Comparison of ENCODE assay signal across 8 cellular contexts in the genomic region with DNA sequence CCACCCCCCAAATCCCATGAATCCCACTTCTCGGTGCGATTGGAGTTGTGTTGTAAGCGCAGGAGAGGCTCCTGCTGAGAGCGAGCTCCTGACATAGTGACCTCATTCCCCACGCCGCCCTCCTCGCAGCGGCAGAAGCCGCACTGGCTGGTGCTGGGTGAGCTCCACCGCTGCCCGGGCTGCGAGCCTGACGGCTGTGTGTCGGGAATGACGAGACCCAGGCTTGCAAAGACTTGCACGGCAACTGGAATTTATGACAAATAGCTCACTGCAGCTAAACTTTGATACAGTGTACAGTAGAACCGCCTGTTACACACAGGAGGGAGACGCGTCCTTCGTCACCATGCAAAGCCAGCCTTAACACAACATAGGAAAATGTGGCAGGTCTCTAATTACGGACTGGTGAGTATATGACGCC.
A peak's percentile ranks its signal among the peaks of the same experiment; 100 is the strongest.
DNase-seq lines count a peak whose midpoint lies in the region; ATAC-seq and TF ChIP-seq lines count a peak whose summit lies in the region.

No MANE protein-coding gene starts in this region.

- H3K27ac Mint-ChIP-seq in glutamatergic neuron (ENCODE audit: unreplicated experiment), result peak overlapping the region; percentile 18
- no peak overlapping the region for H3K27ac Mint-ChIP-seq in naive thymus-derived CD8-positive, alpha-beta T cell
- H3K27ac Mint-ChIP-seq in activated T-helper 2 cell treated with anti-CD3 and anti-CD28 coated beads, Interferon-gamma antibody, Interleukin-2, Interleukin-4, amounts not matched to agents 10 μg/mL and 5 μg/mL and 100 μg/mL, durations not matched to agents 14 hours and 24 hours and 36 hours, result no peak overlapping the region
- no peak overlapping the region for H3K27ac Mint-ChIP-seq in activated T-helper 17 cell treated with anti-CD3 and anti-CD28 coated beads, Interleukin-2, amount 50 U/mL, for 72 hours

- H3K9me3 ChIP-seq in SJSA1 (replicated peaks) (no peaks in the 10 kb centered on the region), parathyroid adenoma (ENCODE audit: control insufficient read depth, low read length) (no peaks in the 10 kb centered on the region)

- H3K4me1 Mint-ChIP-seq in glutamatergic neuron (ENCODE audit: low read depth, unreplicated experiment), result peaks cover 17% of the 10 kb centered on the region
- no peaks in the 10 kb centered on the region for H3K4me1 Mint-ChIP-seq in naive thymus-derived CD8-positive, alpha-beta T cell
- H3K4me1 Mint-ChIP-seq in activated T-helper 2 cell treated with anti-CD3 and anti-CD28 coated beads, Interferon-gamma antibody, Interleukin-2, Interleukin-4, amounts not matched to agents 10 μg/mL and 5 μg/mL and 100 μg/mL, durations not matched to agents 14 hours and 24 hours and 36 hours (ENCODE audit: low read depth), result no peaks in the 10 kb centered on the region
- no peaks in the 10 kb centered on the region for H3K4me1 Mint-ChIP-seq in activated T-helper 17 cell treated with anti-CD3 and anti-CD28 coated beads, Interleukin-2, amount 50 U/mL, for 72 hours

- H3K4me2 ChIP-seq in parathyroid adenoma (ENCODE audit: low read length), result no peak overlapping the region

- H3K36me3 ChIP-seq in SJSA1, result no peaks in the 10 kb centered on the region
- H3K36me3 ChIP-seq in parathyroid adenoma (ENCODE audit: control insufficient read depth, insufficient read depth, low read length), result no peaks in the 10 kb centered on the region

- no peaks in the 10 kb centered on the region for H3K27me3 Mint-ChIP-seq in glutamatergic neuron (ENCODE audit: unreplicated experiment)
- peaks cover 0 to 21% (median 0%) of the 10 kb centered on the region in 5 donors for H3K27me3 Mint-ChIP-seq in naive thymus-derived CD8-positive, alpha-beta T cell
- peaks cover 12% of the 10 kb centered on the region for H3K27me3 Mint-ChIP-seq in activated T-helper 2 cell treated with anti-CD3 and anti-CD28 coated beads, Interferon-gamma antibody, Interleukin-2, Interleukin-4, amounts not matched to agents 10 μg/mL and 5 μg/mL and 100 μg/mL, durations not matched to agents 14 hours and 24 hours and 36 hours (ENCODE audit: low read depth)
- H3K27me3 Mint-ChIP-seq in activated T-helper 17 cell treated with anti-CD3 and anti-CD28 coated beads, Interleukin-2, amount 50 U/mL, for 72 hours, result peaks cover 20% of the 10 kb centered on the region

- H3K4me3 ChIP-seq in SJSA1, result peak overlapping the region; percentile 24
- no peak overlapping the region for H3K4me3 ChIP-seq in parathyroid adenoma (ENCODE audit: low read depth, low read length)

- no peak for TF ChIP-seq CTCF in glutamatergic neuron (IDR thresholded peaks at IDR 0.05; ENCODE audit: partially characterized antibody, unreplicated experiment)
- no peak for TF ChIP-seq CTCF in parathyroid adenoma (IDR thresholded peaks at IDR 0.05)

- H2AFZ ChIP-seq in parathyroid adenoma, result peak overlapping the region; percentile 28

- H3K9ac ChIP-seq in parathyroid adenoma, result no peak overlapping the region

- no peaks in the 10 kb centered on the region for H3K9me3 Mint-ChIP-seq in glutamatergic neuron (ENCODE audit: unreplicated experiment)
- no peaks in the 10 kb centered on the region for H3K9me3 Mint-ChIP-seq in naive thymus-derived CD8-positive, alpha-beta T cell
- no peaks in the 10 kb centered on the region for H3K9me3 Mint-ChIP-seq in activated T-helper 2 cell treated with anti-CD3 and anti-CD28 coated beads, Interferon-gamma antibody, Interleukin-2, Interleukin-4, amounts not matched to agents 10 μg/mL and 5 μg/mL and 100 μg/mL, durations not matched to agents 14 hours and 24 hours and 36 hours
- no peaks in the 10 kb centered on the region for H3K9me3 Mint-ChIP-seq in activated T-helper 17 cell treated with anti-CD3 and anti-CD28 coated beads, Interleukin-2, amount 50 U/mL, for 72 hours

- no peaks in the 10 kb centered on the region for H3K36me3 Mint-ChIP-seq in glutamatergic neuron (ENCODE audit: unreplicated experiment)
- H3K36me3 Mint-ChIP-seq in naive thymus-derived CD8-positive, alpha-beta T cell, result no peaks in the 10 kb centered on the region
- no peaks in the 10 kb centered on the region for H3K36me3 Mint-ChIP-seq in activated T-helper 2 cell treated with anti-CD3 and anti-CD28 coated beads, Interferon-gamma antibody, Interleukin-2, Interleukin-4, amounts not matched to agents 10 μg/mL and 5 μg/mL and 100 μg/mL, durations not matched to agents 14 hours and 24 hours and 36 hours (ENCODE audit: low read depth)
- no peaks in the 10 kb centered on the region for H3K36me3 Mint-ChIP-seq in activated T-helper 17 cell treated with anti-CD3 and anti-CD28 coated beads, Interleukin-2, amount 50 U/mL, for 72 hours (ENCODE audit: low read depth)

- no peak overlapping the region for H3K4me3 Mint-ChIP-seq in glutamatergic neuron (ENCODE audit: unreplicated experiment)
- no peak overlapping the region for H3K4me3 Mint-ChIP-seq in naive thymus-derived CD8-positive, alpha-beta T cell
- no peak overlapping the region for H3K4me3 Mint-ChIP-seq in activated T-helper 2 cell treated with anti-CD3 and anti-CD28 coated beads, Interferon-gamma antibody, Interleukin-2, Interleukin-4, amounts not matched to agents 10 μg/mL and 5 μg/mL and 100 μg/mL, durations not matched to agents 14 hours and 24 hours and 36 hours (ENCODE audit: low read depth)
- H3K4me3 Mint-ChIP-seq in activated T-helper 17 cell treated with anti-CD3 and anti-CD28 coated beads, Interleukin-2, amount 50 U/mL, for 72 hours, result no peak overlapping the region

- intact Hi-C loops in activated T-helper 2 cell treated with anti-CD3 and anti-CD28 coated beads, Interferon-gamma antibody, Interleukin-2, Interleukin-4, amounts not matched to agents 10 μg/mL and 5 μg/mL and 100 μg/mL, durations not matched to agents 14 hours and 24 hours and 36 hours (cut with micrococcal nuclease), result no loop called here

- H3K4me1 ChIP-seq in SJSA1 (replicated peaks) (peaks cover 17% of the 10 kb centered on the region), parathyroid adenoma (no peaks in the 10 kb centered on the region)

- H3K27me3 ChIP-seq in SJSA1 (replicated peaks) (no peaks in the 10 kb centered on the region), parathyroid adenoma (ENCODE audit: control insufficient read depth, insufficient read depth, low read length) (no peaks in the 10 kb centered on the region)

- no peaks in the 10 kb centered on the region for H3K79me2 ChIP-seq in parathyroid adenoma

- DNase-seq in GOT3 (lab: John Stamatoyannopoulos, UW) (peak; percentile 13), SJSA1 (ENCODE audit: low read depth in 1 of 2, low spot score in 2 of 2) (peak in 1 of 2 experiments; percentile 76), glutamatergic neuron (no peak)
- DNase-seq in naive thymus-derived CD8-positive, alpha-beta T cell, result no peak
- DNase-seq in activated T-helper 2 cell treated with anti-CD3 and anti-CD28 coated beads, Interferon-gamma antibody, Interleukin-2, Interleukin-4, amounts not matched to agents 10 μg/mL and 5 μg/mL and 100 μg/mL, durations not matched to agents 14 hours and 24 hours and 36 hours (ENCODE audit: low spot score), result no peak

- POLR2A ChIA-PET in naive thymus-derived CD8-positive, alpha-beta T cell (lab: Charles Lee), result no interaction called here

- no peak for ATAC-seq in naive thymus-derived CD8-positive, alpha-beta T cell
- ATAC-seq in GM19395 (IDR thresholded peaks at IDR 0.05; ENCODE audit: unreplicated experiment), result no peak
- ATAC-seq in activated T-helper 17 cell treated with anti-CD3 and anti-CD28 coated beads, Interleukin-2, amount 50 U/mL, for 72 hours (replicated peaks), result no peak

- H3K27ac ChIP-seq in SJSA1 (no peak overlapping the region), parathyroid adenoma (no peak overlapping the region)
